Comparison of ENCODE assay signal across 1 cellular context in the genomic region with DNA sequence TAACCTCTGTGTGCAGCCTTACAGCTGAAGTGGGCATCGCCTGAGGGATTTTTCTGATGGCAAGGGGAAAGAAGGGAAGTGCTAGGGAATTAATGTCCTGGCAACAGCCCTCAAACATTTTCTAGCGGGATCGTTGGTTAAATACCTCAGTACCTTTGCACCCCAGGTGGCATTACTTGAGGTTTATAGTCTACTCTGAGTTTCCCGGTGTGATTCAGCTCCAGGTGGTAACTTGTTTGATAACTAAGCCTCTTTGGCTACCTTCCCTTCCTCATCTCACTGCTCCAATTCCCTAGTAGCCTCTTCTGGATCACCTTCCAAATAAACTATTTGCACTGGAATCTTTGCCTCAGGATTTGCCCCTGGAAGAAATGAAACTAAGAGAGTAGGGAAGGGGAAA.
TF ChIP-seq lines count a peak whose summit lies in the region.

No MANE protein-coding gene starts in this region.

TF ChIP-seq in WTC11, 78 proteins besides CTCF, POLR2A, EP300 and RAD21 (continued from another document):
- TF ChIP-seq E2F1 (CRISPR knock-in tag; IDR thresholded peaks at IDR 0.05): no peak
- TF ChIP-seq KAT7 (CRISPR knock-in tag; IDR thresholded peaks at IDR 0.05; ENCODE audit: borderline replicate concordance): no peak
- TF ChIP-seq ZNF317 (CRISPR knock-in tag; IDR thresholded peaks at IDR 0.05; ENCODE audit: borderline replicate concordance, low read depth): no peak
